11 cellular contexts compared by ENCODE assay signal in genomic region chr11:12137938-12138731, GRCh38. TPM values are rescaled to one million over a fixed set of nuclear protein-coding genes. Genes with fewer than 3 reads are reported as not detected.
DNase-seq lines count a peak whose midpoint lies in the region; ATAC-seq, FAIRE-seq and TF ChIP-seq lines count a peak whose summit lies in the region.
"Had no signal": no experiment of that assay in that cellular context is flagged by ENCODE, and none has a peak within 500 bp of the region (broad histone marks: within the 10 kb centered on the region; RNA-seq: fewer than 3 reads in every experiment).

No MANE protein-coding gene starts in this region.

- DNase-seq in heart left ventricle (no peak), left ventricle myocardium superior (no peak), bronchial epithelial cell (ENCODE audit: low read depth) (peak; percentile 59), mesenchymal stem cell (peak; percentile 99), NCI-H1417 treated with DMSO at 0.1 percent for 48 hours (lab: John Stamatoyannopoulos, UW) (no peak)
- DNase-seq: activated B cell treated with CpG ODN at 0.5 μM for 24 hours, NCI-H1105 had no signal

- ATAC-seq in heart left ventricle = peak in 2 of 4 donors; percentile 11 to 13
- no peak for ATAC-seq in left ventricle myocardium superior
- ATAC-seq in GM21367 (IDR thresholded peaks at IDR 0.05; ENCODE audit: unreplicated experiment) = no peak
- ATAC-seq in GM21528 (IDR thresholded peaks at IDR 0.05; ENCODE audit: low FRiP score, unreplicated experiment) = no peak
- ATAC-seq: HCT116 had no signal

- H3K4me2 ChIP-seq in mesenchymal stem cell (ENCODE audit: low read length, poor library complexity, severe bottlenecking) = no peak overlapping the region

- H3K27me3 ChIP-seq in heart left ventricle (no peaks in the 10 kb centered on the region), bronchial epithelial cell (ENCODE audit: control insufficient read depth, insufficient read depth, low read length) (no peaks in the 10 kb centered on the region), mesenchymal stem cell (ENCODE audit: control insufficient read depth in 1 of 2, insufficient read depth in 1 of 2, low read length in 2 of 2) (no peaks in the 10 kb centered on the region)

- H2BK5ac ChIP-seq in mesenchymal stem cell (ENCODE audit: low read depth, low read length, poor library complexity, severe bottlenecking) = no peak overlapping the region

- H2BK15ac ChIP-seq in mesenchymal stem cell (ENCODE audit: low read depth, poor library complexity, severe bottlenecking) = peak overlapping the region; percentile 94

- H3K4me3 ChIP-seq in heart left ventricle (no peak overlapping the region), bronchial epithelial cell (ENCODE audit: low read depth, low read length) (no peak overlapping the region), mesenchymal stem cell (ENCODE audit: insufficient read depth in 1 of 2, low read depth in 1 of 2, low read length in 2 of 2) (no peak overlapping the region), urinary bladder (ENCODE audit: low read depth, low read length) (no peak overlapping the region)

- H3K9ac ChIP-seq in mesenchymal stem cell (ENCODE audit: low read length) = peak overlapping the region; percentile 61

- peaks cover 0 to 12% (median 0%) of the 10 kb centered on the region in 9 donors for H3K36me3 ChIP-seq in heart left ventricle
- H3K36me3 ChIP-seq in bronchial epithelial cell (ENCODE audit: control insufficient read depth, insufficient read depth, low read length) = peaks cover 5% of the 10 kb centered on the region
- peaks cover 4 to 24% of the 10 kb centered on the region in 2 experiments for H3K36me3 ChIP-seq in mesenchymal stem cell (ENCODE audit: control insufficient read depth in 1 of 2, insufficient read depth in 2 of 2, low read depth in 1 of 2, low read length in 2 of 2)
- H3K36me3 ChIP-seq in urinary bladder (ENCODE audit: insufficient read depth) = no peaks in the 10 kb centered on the region

- intact Hi-C loops in heart left ventricle (cut with DNase I) = loop anchor here in 1 of 10 donors (5.0 kb wide), 1 partner anchor 769 kb away; no protein-coding TSS in a partner anchor
- intact Hi-C loops in left ventricle myocardium superior (cut with micrococcal nuclease) = no loop called here

- H3K9me3 ChIP-seq in heart left ventricle (no peaks in the 10 kb centered on the region), mesenchymal stem cell (ENCODE audit: control insufficient read depth, low read length) (no peaks in the 10 kb centered on the region)

- WGBS in heart left ventricle, 4 donors = 60 to 66% (median 64%) methylated on average over 12 to 13 of the region's 13 CpGs
- 48% methylated on average over 13 of the region's 13 CpGs for WGBS in mesenchymal stem cell
- WGBS in urinary bladder = 61% methylated on average over 13 of the region's 13 CpGs

- no peak overlapping the region for H2AFZ ChIP-seq in mesenchymal stem cell (ENCODE audit: low read depth, low read length)

- peak overlapping the region; percentile 93 for H4K8ac ChIP-seq in mesenchymal stem cell (ENCODE audit: low read length)

- no peak overlapping the region for H3K23ac ChIP-seq in mesenchymal stem cell (ENCODE audit: low read length in 2 of 2)

- H3K27ac ChIP-seq in heart left ventricle (peak overlapping the region in 7 of 12 donors; percentile 42 to 87 (median 52)), mesenchymal stem cell (ENCODE audit: low read length, poor library complexity, severe bottlenecking) (peak overlapping the region; percentile 54), urinary bladder (ENCODE audit: low read depth) (peak overlapping the region; percentile 25)

- peak overlapping the region; percentile 75 for H2AK5ac ChIP-seq in mesenchymal stem cell (ENCODE audit: low read length, severe bottlenecking)

- H2BK12ac ChIP-seq in mesenchymal stem cell (ENCODE audit: low read length in 2 of 2) = peak overlapping the region; percentile 54 to 73

- no peak for FAIRE-seq in bronchial epithelial cell (lab: Jason Lieb, UNC)

- no peak for TF ChIP-seq CTCF in heart left ventricle (IDR thresholded peaks at IDR 0.05)
- TF ChIP-seq CTCF in bronchial epithelial cell (IDR thresholded peaks at IDR 0.05; ENCODE audit: insufficient read depth, low read length, severe bottlenecking) = no peak

- H3K18ac ChIP-seq in mesenchymal stem cell (ENCODE audit: low read depth in 1 of 2, low read length in 2 of 2) = peak overlapping the region; percentile 71 to 95

- H4K91ac ChIP-seq in mesenchymal stem cell (ENCODE audit: low read length) = peak overlapping the region; percentile 97

- peak overlapping the region in 1 of 2 experiments; percentile 12 for H3K14ac ChIP-seq in mesenchymal stem cell (ENCODE audit: low read length in 2 of 2)

- H3K4ac ChIP-seq in mesenchymal stem cell (ENCODE audit: low read depth in 1 of 2, low read length in 2 of 2) = peak overlapping the region; percentile 45 to 79

- H2BK120ac ChIP-seq in mesenchymal stem cell (ENCODE audit: low read depth, low read length) = peak overlapping the region; percentile 65

- H3K79me1 ChIP-seq in mesenchymal stem cell (replicated peaks; ENCODE audit: low read length, poor library complexity, severe bottlenecking) = peaks cover 40% of the 10 kb centered on the region

- H3K4me1 ChIP-seq in heart left ventricle (peaks cover 0 to 96% (median 61%) of the 10 kb centered on the region in 12 donors), mesenchymal stem cell (ENCODE audit: control insufficient read depth, insufficient read depth, low read depth, low read length) (peaks cover 23% of the 10 kb centered on the region), urinary bladder (ENCODE audit: insufficient read depth) (no peaks in the 10 kb centered on the region)

- no peak for TF ChIP-seq POLR2A in heart left ventricle (IDR thresholded peaks at IDR 0.05)

RNA-seq across cellular contexts. Expression of gene MICAL2, which starts 27.7 kb away (rescaled TPM):
- total RNA-seq in heart left ventricle = 100 to 1,000 TPM in 2 of 9 donors, 10 to 100 TPM in 7; 48.2 to 110 (median 87.8) TPM
- polyA plus RNA-seq in heart left ventricle = 10 to 100 TPM; 37.6 to 86.4 TPM
- 57.1 TPM for total RNA-seq in left ventricle myocardium superior
- 75.0 and 95.9 TPM in 2 replicates for total RNA-seq in bronchial epithelial cell
- polyA plus RNA-seq in mesenchymal stem cell (2013, experiment 1 of 2) = 96.9 TPM
- polyA plus RNA-seq in mesenchymal stem cell (2013, experiment 2 of 2) = 100 TPM
- total RNA-seq in urinary bladder = 42.5 TPM
- 44.1 TPM for polyA plus RNA-seq in urinary bladder

Comparison
In these comparisons a context has a peak if more than half of its experiments do, and no peak if none do; other contexts are left out.
1. DNase-seq: peak in bronchial epithelial cell (single experiment) and mesenchymal stem cell (single experiment); none in heart left ventricle (0 of 5), left ventricle myocardium superior (single experiment) and NCI-H1417 treated with DMSO at 0.1 percent for 48 hours (single experiment).
2. Peak in every context shown above with its lines, with median percentiles within 50 percentile points of each other: H3K27ac ChIP-seq.